Comparison of ENCODE assay signal across 1 cellular context in genomic region chr5:132310141-132310834, GRCh38.
TF ChIP-seq lines count a peak whose summit lies in the region.

No MANE protein-coding gene starts in this region.

TF ChIP-seq in endothelial cell of umbilical vein, 7 proteins besides CTCF, POLR2A, EP300 and RAD21:
- TF ChIP-seq GATA2 (IDR thresholded peaks at IDR 0.05; ENCODE audit: insufficient read depth, insufficient read length, low read depth, low read length): no peak
- TF ChIP-seq, protein P1, sequence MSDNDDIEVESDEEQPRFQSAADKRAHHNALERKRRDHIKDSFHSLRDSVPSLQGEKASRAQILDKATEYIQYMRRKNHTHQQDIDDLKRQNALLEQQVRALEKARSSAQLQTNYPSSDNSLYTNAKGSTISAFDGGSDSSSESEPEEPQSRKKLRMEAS (IDR thresholded peaks at IDR 0.05; ENCODE audit: insufficient read depth, insufficient read length): no peak
- no peak for TF ChIP-seq FOS (IDR thresholded peaks at IDR 0.05; ENCODE audit: borderline replicate concordance, insufficient read depth, low read length)
- TF ChIP-seq EZH2 (IDR thresholded peaks at IDR 0.05; ENCODE audit: borderline replicate concordance, low read depth, low read length, severe bottlenecking): no peak
- TF ChIP-seq POLR2AphosphoS5 (IDR thresholded peaks at IDR 0.05; ENCODE audit: insufficient read depth, low read depth, low read length): no peak
- TF ChIP-seq JUN (IDR thresholded peaks at IDR 0.05; ENCODE audit: borderline replicate concordance, insufficient read depth, insufficient read length, low read depth): no peak
